ENCODE assay signal across 8 cellular contexts in the genomic region with DNA sequence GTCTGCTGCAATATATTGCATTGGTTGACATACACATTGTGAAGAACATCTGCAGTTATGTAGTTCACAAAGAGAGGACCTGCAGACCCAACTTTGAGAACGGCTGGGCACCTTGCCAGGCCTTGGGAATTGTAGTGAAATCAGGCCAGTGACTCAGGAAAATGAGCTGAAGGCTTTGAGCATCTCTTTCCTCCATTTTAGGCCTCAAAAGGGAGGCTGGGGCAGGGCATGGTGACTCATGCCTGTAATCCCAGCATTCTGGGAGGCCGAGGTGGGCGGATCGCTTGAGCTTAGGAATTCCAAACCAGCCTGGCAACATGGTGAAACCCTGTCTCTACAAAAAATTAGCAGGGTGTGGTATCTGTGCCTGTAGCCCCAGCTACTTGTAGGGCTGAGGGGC. TPM values are rescaled to one million over a fixed set of nuclear protein-coding genes. Genes with fewer than 3 reads are reported as not detected.
DNase-seq lines count a peak whose midpoint lies in the region; ATAC-seq and TF ChIP-seq lines count a peak whose summit lies in the region.

No MANE protein-coding gene starts in this region.

- peaks cover 33% of the 10 kb centered on the region for H3K4me1 Mint-ChIP-seq in osteocyte (ENCODE audit: unreplicated experiment)

- peak; percentile 51 for DNase-seq in activated CD8-positive, alpha-beta memory T cell treated with anti-CD3 and anti-CD28 coated beads, Interleukin-2, amount 50 U/mL, for 48 hours
- DNase-seq in activated CD8-positive, alpha-beta memory T cell treated with anti-CD3 and anti-CD28 coated beads for 24 hours: no peak
- DNase-seq in fibroblast of gingiva (ENCODE audit: low read depth): peak; percentile 62
- no peak for DNase-seq in osteocyte (ENCODE audit: extremely low spot score, unreplicated experiment)
- no peak for DNase-seq in GM19240 (ENCODE audit: insufficient read length, low spot score)
- no peak for DNase-seq in inferior parietal cortex (ENCODE audit: extremely low spot score)

- peak overlapping the region; percentile 96 for H3K27ac Mint-ChIP-seq in osteocyte (ENCODE audit: unreplicated experiment)

- peak overlapping the region; percentile 94 for H3K4me3 Mint-ChIP-seq in osteocyte (ENCODE audit: unreplicated experiment)

- H3K9me3 Mint-ChIP-seq in osteocyte (ENCODE audit: unreplicated experiment): no peaks in the 10 kb centered on the region

- no peaks in the 10 kb centered on the region for H3K27me3 Mint-ChIP-seq in osteocyte (ENCODE audit: unreplicated experiment)

- H3K36me3 Mint-ChIP-seq in osteocyte (ENCODE audit: unreplicated experiment): peaks cover 3% of the 10 kb centered on the region

- TF ChIP-seq CTCF in osteocyte (IDR thresholded peaks at IDR 0.05): no peak

- peak; percentile 37 for ATAC-seq in SK-N-SH treated with all-trans-retinoic acid at 6 μM for 48 hours
- ATAC-seq in GM19023 (IDR thresholded peaks at IDR 0.05; ENCODE audit: unreplicated experiment): no peak

TF ChIP-seq in SK-N-SH treated with all-trans-retinoic acid at 6 μM for 48 hours, 23 proteins besides CTCF, POLR2A, EP300 and RAD21:
- no peak for TF ChIP-seq OSR1 (CRISPR knock-in tag; IDR thresholded peaks at IDR 0.05)
- no peak for TF ChIP-seq ZFP30 (CRISPR knock-in tag; IDR thresholded peaks at IDR 0.05)
- no peak for TF ChIP-seq CSDC2 (CRISPR knock-in tag; IDR thresholded peaks at IDR 0.05)
- no peak for TF ChIP-seq ESRRG (CRISPR knock-in tag; IDR thresholded peaks at IDR 0.05)
- no peak for TF ChIP-seq SNAI2 (CRISPR knock-in tag; IDR thresholded peaks at IDR 0.05)
- TF ChIP-seq, protein P1, sequence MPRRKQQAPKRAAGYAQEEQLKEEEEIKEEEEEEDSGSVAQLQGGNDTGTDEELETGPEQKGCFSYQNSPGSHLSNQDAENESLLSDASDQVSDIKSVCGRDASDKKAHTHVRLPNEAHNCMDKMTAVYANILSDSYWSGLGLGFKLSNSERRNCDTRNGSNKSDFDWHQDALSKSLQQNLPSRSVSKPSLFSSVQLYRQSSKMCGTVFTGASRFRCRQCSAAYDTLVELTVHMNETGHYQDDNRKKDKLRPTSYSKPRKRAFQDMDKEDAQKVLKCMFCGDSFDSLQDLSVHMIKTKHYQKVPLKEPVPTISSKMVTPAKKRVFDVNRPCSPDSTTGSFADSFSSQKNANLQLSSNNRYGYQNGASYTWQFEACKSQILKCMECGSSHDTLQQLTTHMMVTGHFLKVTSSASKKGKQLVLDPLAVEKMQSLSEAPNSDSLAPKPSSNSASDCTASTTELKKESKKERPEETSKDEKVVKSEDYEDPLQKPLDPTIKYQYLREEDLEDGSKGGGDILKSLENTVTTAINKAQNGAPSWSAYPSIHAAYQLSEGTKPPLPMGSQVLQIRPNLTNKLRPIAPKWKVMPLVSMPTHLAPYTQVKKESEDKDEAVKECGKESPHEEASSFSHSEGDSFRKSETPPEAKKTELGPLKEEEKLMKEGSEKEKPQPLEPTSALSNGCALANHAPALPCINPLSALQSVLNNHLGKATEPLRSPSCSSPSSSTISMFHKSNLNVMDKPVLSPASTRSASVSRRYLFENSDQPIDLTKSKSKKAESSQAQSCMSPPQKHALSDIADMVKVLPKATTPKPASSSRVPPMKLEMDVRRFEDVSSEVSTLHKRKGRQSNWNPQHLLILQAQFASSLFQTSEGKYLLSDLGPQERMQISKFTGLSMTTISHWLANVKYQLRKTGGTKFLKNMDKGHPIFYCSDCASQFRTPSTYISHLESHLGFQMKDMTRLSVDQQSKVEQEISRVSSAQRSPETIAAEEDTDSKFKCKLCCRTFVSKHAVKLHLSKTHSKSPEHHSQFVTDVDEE (CRISPR knock-in tag; IDR thresholded peaks at IDR 0.05): no peak
- no peak for TF ChIP-seq ZNF565 (CRISPR knock-in tag; conservative IDR thresholded peaks at IDR 0.05; ENCODE audit: low read depth)
- TF ChIP-seq, protein P2, sequence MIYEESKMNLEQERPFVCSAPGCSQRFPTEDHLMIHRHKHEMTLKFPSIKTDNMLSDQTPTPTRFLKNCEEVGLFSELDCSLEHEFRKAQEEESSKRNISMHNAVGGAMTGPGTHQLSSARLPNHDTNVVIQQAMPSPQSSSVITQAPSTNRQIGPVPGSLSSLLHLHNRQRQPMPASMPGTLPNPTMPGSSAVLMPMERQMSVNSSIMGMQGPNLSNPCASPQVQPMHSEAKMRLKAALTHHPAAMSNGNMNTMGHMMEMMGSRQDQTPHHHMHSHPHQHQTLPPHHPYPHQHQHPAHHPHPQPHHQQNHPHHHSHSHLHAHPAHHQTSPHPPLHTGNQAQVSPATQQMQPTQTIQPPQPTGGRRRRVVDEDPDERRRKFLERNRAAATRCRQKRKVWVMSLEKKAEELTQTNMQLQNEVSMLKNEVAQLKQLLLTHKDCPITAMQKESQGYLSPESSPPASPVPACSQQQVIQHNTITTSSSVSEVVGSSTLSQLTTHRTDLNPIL (CRISPR knock-in tag; IDR thresholded peaks at IDR 0.05; ENCODE audit: low read depth): no peak
- TF ChIP-seq GLIS3 (CRISPR knock-in tag; IDR thresholded peaks at IDR 0.05): no peak
- TF ChIP-seq ISL1 (CRISPR knock-in tag; IDR thresholded peaks at IDR 0.05): no peak
- no peak for TF ChIP-seq ZC3H10 (CRISPR knock-in tag; IDR thresholded peaks at IDR 0.05)
- no peak for TF ChIP-seq RARB (CRISPR knock-in tag; IDR thresholded peaks at IDR 0.05)
- no peak for TF ChIP-seq ARNTL (CRISPR knock-in tag; IDR thresholded peaks at IDR 0.05; ENCODE audit: borderline replicate concordance, low read depth)
- TF ChIP-seq BACH2 (CRISPR knock-in tag; IDR thresholded peaks at IDR 0.05; ENCODE audit: borderline replicate concordance): no peak
- TF ChIP-seq TOX (CRISPR knock-in tag; IDR thresholded peaks at IDR 0.05; ENCODE audit: borderline replicate concordance): no peak
- TF ChIP-seq, protein P3, sequence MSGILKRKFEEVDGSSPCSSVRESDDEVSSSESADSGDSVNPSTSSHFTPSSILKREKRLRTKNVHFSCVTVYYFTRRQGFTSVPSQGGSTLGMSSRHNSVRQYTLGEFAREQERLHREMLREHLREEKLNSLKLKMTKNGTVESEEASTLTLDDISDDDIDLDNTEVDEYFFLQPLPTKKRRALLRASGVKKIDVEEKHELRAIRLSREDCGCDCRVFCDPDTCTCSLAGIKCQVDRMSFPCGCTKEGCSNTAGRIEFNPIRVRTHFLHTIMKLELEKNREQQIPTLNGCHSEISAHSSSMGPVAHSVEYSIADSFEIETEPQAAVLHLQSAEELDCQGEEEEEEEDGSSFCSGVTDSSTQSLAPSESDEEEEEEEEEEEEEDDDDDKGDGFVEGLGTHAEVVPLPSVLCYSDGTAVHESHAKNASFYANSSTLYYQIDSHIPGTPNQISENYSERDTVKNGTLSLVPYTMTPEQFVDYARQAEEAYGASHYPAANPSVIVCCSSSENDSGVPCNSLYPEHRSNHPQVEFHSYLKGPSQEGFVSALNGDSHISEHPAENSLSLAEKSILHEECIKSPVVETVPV (CRISPR knock-in tag; IDR thresholded peaks at IDR 0.05): no peak
- TF ChIP-seq, protein P4, sequence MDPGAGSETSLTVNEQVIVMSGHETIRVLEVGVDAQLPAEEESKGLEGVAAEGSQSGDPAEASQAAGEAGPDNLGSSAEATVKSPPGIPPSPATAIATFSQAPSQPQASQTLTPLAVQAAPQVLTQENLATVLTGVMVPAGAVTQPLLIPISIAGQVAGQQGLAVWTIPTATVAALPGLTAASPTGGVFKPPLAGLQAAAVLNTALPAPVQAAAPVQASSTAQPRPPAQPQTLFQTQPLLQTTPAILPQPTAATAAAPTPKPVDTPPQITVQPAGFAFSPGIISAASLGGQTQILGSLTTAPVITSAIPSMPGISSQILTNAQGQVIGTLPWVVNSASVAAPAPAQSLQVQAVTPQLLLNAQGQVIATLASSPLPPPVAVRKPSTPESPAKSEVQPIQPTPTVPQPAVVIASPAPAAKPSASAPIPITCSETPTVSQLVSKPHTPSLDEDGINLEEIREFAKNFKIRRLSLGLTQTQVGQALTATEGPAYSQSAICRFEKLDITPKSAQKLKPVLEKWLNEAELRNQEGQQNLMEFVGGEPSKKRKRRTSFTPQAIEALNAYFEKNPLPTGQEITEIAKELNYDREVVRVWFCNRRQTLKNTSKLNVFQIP (CRISPR knock-in tag; IDR thresholded peaks at IDR 0.05; ENCODE audit: borderline replicate concordance, low read depth): no peak
- TF ChIP-seq ZNF8 (CRISPR knock-in tag; IDR thresholded peaks at IDR 0.05): no peak
- no peak for TF ChIP-seq PPARA (CRISPR knock-in tag; IDR thresholded peaks at IDR 0.05; ENCODE audit: borderline replicate concordance)

RNA-seq across cellular contexts. Expression of a gene that starts 1.4 kb away (rescaled TPM):
- 6.4 and 7.4 TPM in 2 replicates for total RNA-seq in osteocyte

Comparison
In these comparisons a context has a peak if more than half of its experiments do, and no peak if none do; other contexts are left out.
1. DNase-seq: peak in activated CD8-positive, alpha-beta memory T cell treated with anti-CD3 and anti-CD28 coated beads, Interleukin-2, amount 50 U/mL, for 48 hours (single experiment) and fibroblast of gingiva (single experiment); none in activated CD8-positive, alpha-beta memory T cell treated with anti-CD3 and anti-CD28 coated beads for 24 hours (single experiment), osteocyte (single experiment), GM19240 (single experiment) and inferior parietal cortex (single experiment).